8 cellular contexts compared by ENCODE assay signal in the genomic region with DNA sequence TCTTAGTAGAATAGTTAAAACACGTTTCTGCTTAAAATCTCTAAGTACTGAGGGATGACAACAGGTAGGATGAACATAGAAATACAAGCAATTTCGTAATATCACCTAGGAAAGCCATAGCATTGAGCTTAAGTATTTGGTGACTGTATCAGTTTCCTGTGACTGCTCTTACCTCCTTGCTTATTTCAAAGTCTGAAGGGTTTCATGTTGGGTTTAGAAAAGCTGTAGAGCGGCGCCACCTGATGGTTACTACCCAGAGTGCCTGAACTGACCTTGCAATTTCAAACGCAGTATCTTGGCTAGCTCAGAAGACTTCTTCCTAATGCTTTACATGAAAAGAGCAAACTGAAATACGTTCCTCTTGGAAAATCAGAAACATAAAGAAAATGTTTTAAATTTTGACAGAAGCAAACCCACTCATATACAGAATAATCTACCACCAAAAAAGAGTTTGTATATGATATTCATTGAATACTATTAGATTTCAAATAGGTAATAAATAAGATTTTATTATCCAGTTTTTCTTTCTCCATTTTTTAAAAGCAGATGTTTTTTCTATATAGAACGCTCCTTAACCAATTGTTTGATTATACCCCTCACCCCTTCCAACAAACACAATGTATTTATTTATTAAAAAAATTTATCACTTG.
DNase-seq lines count a peak whose midpoint lies in the region; ATAC-seq, FAIRE-seq and TF ChIP-seq lines count a peak whose summit lies in the region.

No MANE protein-coding gene starts in this region.

- intact Hi-C loops in Panc1 (cut with micrococcal nuclease; ENCODE audit: unreplicated experiment) (no loop called here), pancreas (cut with DNase I) (loop anchor here in 1 of 3 donors (10.0 kb wide), 1 partner anchor 163 kb away; no protein-coding TSS in a partner anchor)

- in situ Hi-C loops in Panc1 (cut with HindIII; ENCODE audit: low pct_unique_long_range_greater_than_20kb, low sequenced_read_pairs): no loop called here

- H3K4me1 ChIP-seq in Panc1 (ENCODE audit: control insufficient read depth, insufficient read depth, low read length) (no peaks in the 10 kb centered on the region), pancreas (no peaks in the 10 kb centered on the region)

- FAIRE-seq in pancreas (lab: Jason Lieb, UNC): no peak

- peaks cover 44% of the 10 kb centered on the region for H3K4me1 Mint-ChIP-seq in activated T-cell treated with anti-CD3 and anti-CD28 coated beads, Interleukin-2, amount 50 U/mL, for 4 hours (ENCODE audit: low read depth)

- H3K4me3 Mint-ChIP-seq in activated T-cell treated with anti-CD3 and anti-CD28 coated beads, Interleukin-2, amount 50 U/mL, for 4 hours: peak overlapping the region; percentile 9

- H3K9me3 Mint-ChIP-seq in activated T-cell treated with anti-CD3 and anti-CD28 coated beads, Interleukin-2, amount 50 U/mL, for 4 hours: no peaks in the 10 kb centered on the region

- CTCF ChIA-PET in Panc1 (lab: Charles Lee): interaction anchor here (0.6 to 1.2 kb wide), 4 partner anchors 27 to 162 kb away, joined by 3 to 5 read pairs (median 4); no protein-coding TSS in a partner anchor

- no peak overlapping the region for H3K4me3 ChIP-seq in Panc1 (ENCODE audit: low read depth in 2 of 2, low read length in 2 of 2)
- no peak overlapping the region for H3K4me3 ChIP-seq in foreskin fibroblast (ENCODE audit: low read depth in 1 of 2, low read length in 2 of 2)
- no peak overlapping the region for H3K4me3 ChIP-seq in pancreas

- H3K9me3 ChIP-seq in Panc1 (ENCODE audit: control insufficient read depth, insufficient read depth, low read depth, low read length) (no peaks in the 10 kb centered on the region), pancreas (no peaks in the 10 kb centered on the region)

- WGBS in pancreas, 2 donors: 39 to 41% methylated on average over 7 of the region's 7 CpGs

- no peak overlapping the region for H3K27ac ChIP-seq in Panc1 (ENCODE audit: low read length)
- no peak overlapping the region for H3K27ac ChIP-seq in pancreas

- H3K36me3 ChIP-seq in Panc1 (ENCODE audit: control insufficient read depth, insufficient read depth, low read length): no peaks in the 10 kb centered on the region
- no peaks in the 10 kb centered on the region for H3K36me3 ChIP-seq in pancreas

- no peaks in the 10 kb centered on the region for H3K36me3 Mint-ChIP-seq in activated T-cell treated with anti-CD3 and anti-CD28 coated beads, Interleukin-2, amount 50 U/mL, for 4 hours (ENCODE audit: insufficient read depth)

- no peaks in the 10 kb centered on the region for H3K27me3 Mint-ChIP-seq in activated T-cell treated with anti-CD3 and anti-CD28 coated beads, Interleukin-2, amount 50 U/mL, for 4 hours (ENCODE audit: low read depth)

- no TSS peak for BruUV-seq in Panc1 (replicated peaks; lab: Mats Ljungman, UMichigan)

- DNase-seq in Panc1 (ENCODE audit: low read depth, low spot score) (peak; percentile 33), foreskin fibroblast (peak; percentile 43 to 64), pancreas (peak in 2 of 6 donors; percentile 36 to 52), hippocampal formation (lab: John Stamatoyannopoulos, UW) (no peak), NCI-H2196 (lab: John Stamatoyannopoulos, UW; ENCODE audit: unreplicated experiment) (no peak)
- DNase-seq in activated T-cell treated with anti-CD3 and anti-CD28 coated beads, Interleukin-2, amount 50 U/mL, for 4 hours: peak; percentile 78

- H3K27me3 ChIP-seq in Panc1 (ENCODE audit: control insufficient read depth, insufficient read depth, low read length) (peaks cover 13% of the 10 kb centered on the region), pancreas (peaks cover 0 to 4% (median 0%) of the 10 kb centered on the region in 4 donors)

- peak; percentile 81 for TF ChIP-seq CTCF in GM12872 (IDR thresholded peaks at IDR 0.05; ENCODE audit: insufficient read depth, low read depth, low read length)
- TF ChIP-seq CTCF in Panc1 (IDR thresholded peaks at IDR 0.05): peak; percentile 47
- TF ChIP-seq CTCF in foreskin fibroblast (IDR thresholded peaks at IDR 0.05; ENCODE audit: low read depth, low read length): peak; percentile 27
- TF ChIP-seq CTCF in pancreas (IDR thresholded peaks at IDR 0.05): peak in 1 of 4 donors; percentile 29

- ATAC-seq in HG03108 (IDR thresholded peaks at IDR 0.05; ENCODE audit: unreplicated experiment) (peak; percentile 52), Panc1 (no peak; the same call in 1 of the 2 replicates), pancreas (peak; percentile 71 to 87 (median 81))
- ATAC-seq in activated T-cell treated with anti-CD3 and anti-CD28 coated beads, Interleukin-2, amount 50 U/mL, for 4 hours: peak; percentile 85 to 87

- POLR2A ChIA-PET in Panc1 (lab: Charles Lee): no interaction called here

Comparison
In these comparisons a context has a peak if more than half of its experiments do, and no peak if none do; other contexts are left out.
1. DNase-seq: peak in Panc1 (single experiment), activated T-cell treated with anti-CD3 and anti-CD28 coated beads, Interleukin-2, amount 50 U/mL, for 4 hours (single experiment) and foreskin fibroblast (2 of 2); none in hippocampal formation (0 of 2) and NCI-H2196 (single experiment).